ENCODE assay signal across 8 cellular contexts in genomic region chr3:42013652-42014442, GRCh38. TPM values are rescaled to one million over a fixed set of nuclear protein-coding genes. Genes with fewer than 3 reads are reported as not detected.
A peak's percentile ranks its signal among the peaks of the same experiment; 100 is the strongest.
DNase-seq lines count a peak whose midpoint lies in the region; ATAC-seq and TF ChIP-seq lines count a peak whose summit lies in the region.

No MANE protein-coding gene starts in this region.

- TF ChIP-seq POLR2A in lower leg skin (IDR thresholded peaks at IDR 0.05), result no peak

- peak; percentile 66 for DNase-seq in DMS 273 (lab: John Stamatoyannopoulos, UW; ENCODE audit: unreplicated experiment)
- no peak for DNase-seq in DMS 273 treated with DMSO at 0.1 percent for 48 hours (lab: John Stamatoyannopoulos, UW)
- DNase-seq in T-helper 9 cell, result peak; percentile 21
- DNase-seq in central memory CD4-positive, alpha-beta T cell, result peak; percentile 24
- DNase-seq in lower leg skin (ENCODE audit: low spot score in 2 of 2), result peak in 1 of 2 donors; percentile 90
- peak; percentile 24 to 71 for DNase-seq in stimulated activated effector memory CD8-positive, alpha-beta T cell treated with anti-CD3 and anti-CD28 coated beads, Interleukin-12 subunit alpha, Interleukin-12 subunit beta, amount 100 ng/mL, for 72 hours (ENCODE audit: low spot score in 2 of 2)
- DNase-seq in GF-D8 (lab: John Stamatoyannopoulos, UW), result no peak

- peak overlapping the region; percentile 96 for H3K27ac Mint-ChIP-seq in stimulated activated effector memory CD8-positive, alpha-beta T cell treated with anti-CD3 and anti-CD28 coated beads, Interleukin-12 subunit alpha, Interleukin-12 subunit beta, amount 100 ng/mL, for 72 hours

- no peaks in the 10 kb centered on the region for H3K9me3 Mint-ChIP-seq in stimulated activated effector memory CD8-positive, alpha-beta T cell treated with anti-CD3 and anti-CD28 coated beads, Interleukin-12 subunit alpha, Interleukin-12 subunit beta, amount 100 ng/mL, for 72 hours

- ATAC-seq in HG03045 (IDR thresholded peaks at IDR 0.05; ENCODE audit: unreplicated experiment), result peak; percentile 17
- peak; percentile 18 for ATAC-seq in stimulated activated effector memory CD8-positive, alpha-beta T cell treated with anti-CD3 and anti-CD28 coated beads, Interleukin-12 subunit alpha, Interleukin-12 subunit beta, amount 100 ng/mL, for 72 hours

- peak overlapping the region; percentile 83 for H3K4me3 ChIP-seq in lower leg skin (ENCODE audit: low read depth, poor library complexity, severe bottlenecking)

- peak overlapping the region; percentile 88 for H3K4me3 Mint-ChIP-seq in stimulated activated effector memory CD8-positive, alpha-beta T cell treated with anti-CD3 and anti-CD28 coated beads, Interleukin-12 subunit alpha, Interleukin-12 subunit beta, amount 100 ng/mL, for 72 hours

- WGBS in lower leg skin, 2 donors, result 0 to 1% methylated on average over 23 to 31 of the region's 110 CpGs

- peaks cover 21% of the 10 kb centered on the region for H3K36me3 Mint-ChIP-seq in stimulated activated effector memory CD8-positive, alpha-beta T cell treated with anti-CD3 and anti-CD28 coated beads, Interleukin-12 subunit alpha, Interleukin-12 subunit beta, amount 100 ng/mL, for 72 hours

- peaks cover 39% of the 10 kb centered on the region for H3K4me1 Mint-ChIP-seq in stimulated activated effector memory CD8-positive, alpha-beta T cell treated with anti-CD3 and anti-CD28 coated beads, Interleukin-12 subunit alpha, Interleukin-12 subunit beta, amount 100 ng/mL, for 72 hours

- intact Hi-C loops in lower leg skin (cut with DNase I; ENCODE audit: low total_unique reads), result loop anchor here (2.0 kb wide), 1 partner anchor 85 kb away; no protein-coding TSS in a partner anchor

- TF ChIP-seq CTCF in lower leg skin (IDR thresholded peaks at IDR 0.05), result no peak

RNA-seq across cellular contexts. Expression of gene ULK4, which starts 51.9 kb away (rescaled TPM):
- total RNA-seq in lower leg skin, result 10 to 100 TPM in 2 of 4 donors, 1 to 10 TPM in 2; 3.2 to 18.7 (median 12.6) TPM

Comparison
In these comparisons a context has a peak if more than half of its experiments do, and no peak if none do; other contexts are left out.
1. DNase-seq: peak in DMS 273 (single experiment), T-helper 9 cell (single experiment), central memory CD4-positive, alpha-beta T cell (single experiment) and stimulated activated effector memory CD8-positive, alpha-beta T cell treated with anti-CD3 and anti-CD28 coated beads, Interleukin-12 subunit alpha, Interleukin-12 subunit beta, amount 100 ng/mL, for 72 hours (2 of 2); none in DMS 273 treated with DMSO at 0.1 percent for 48 hours (single experiment) and GF-D8 (single experiment).